Comparison of ENCODE assay signal across 7 cellular contexts in the genomic region with DNA sequence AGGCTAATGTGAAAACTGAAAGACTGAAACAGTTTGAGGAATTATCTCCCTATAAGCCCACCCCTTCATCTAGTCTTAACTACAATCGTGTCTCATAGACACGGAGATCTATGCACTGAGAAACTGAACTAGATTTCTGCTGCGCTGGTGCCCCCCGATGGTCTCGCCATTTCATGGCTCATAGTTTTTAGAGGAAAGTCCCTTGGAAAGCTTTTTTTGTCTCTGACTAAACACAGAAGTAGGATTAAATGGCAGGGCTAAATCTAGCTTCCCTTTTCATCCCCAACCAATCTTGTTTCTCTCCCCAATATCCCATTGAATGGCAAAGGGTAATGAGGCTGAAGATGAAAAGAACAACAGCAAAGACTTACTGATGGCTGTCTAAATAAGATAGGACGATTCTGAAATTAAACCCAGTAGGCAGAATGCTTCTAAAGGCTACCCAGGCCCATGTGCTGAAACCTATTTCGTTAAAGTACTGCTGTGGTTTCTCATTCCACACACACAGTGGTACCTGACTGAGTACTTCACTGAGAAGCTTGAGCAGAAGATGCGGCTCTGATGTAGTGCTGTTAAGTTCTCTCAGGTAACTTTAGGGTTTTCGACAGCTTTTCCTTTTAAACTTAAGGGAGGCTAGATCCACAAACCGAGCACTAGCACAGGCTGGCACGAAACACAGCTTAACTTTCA.
A peak's percentile ranks its signal among the peaks of the same experiment; 100 is the strongest.
DNase-seq lines count a peak whose midpoint lies in the region; ATAC-seq and FAIRE-seq lines count a peak whose summit lies in the region.

No MANE protein-coding gene starts in this region.

- H3K4me3 Mint-ChIP-seq in T-helper 17 cell: no peak overlapping the region

- peaks cover 33% of the 10 kb centered on the region for H3K27me3 Mint-ChIP-seq in T-helper 17 cell

- no peaks in the 10 kb centered on the region for H3K9me3 ChIP-seq in T-helper 17 cell (ENCODE audit: control insufficient read depth, low read length, poor library complexity, severe bottlenecking)

- DNase-seq in T-helper 17 cell (no peak), astrocyte of the hippocampus (ENCODE audit: low read depth, low spot score) (peak; percentile 72), lung microvascular endothelial cell (ENCODE audit: low read depth in 2 of 2) (peak; percentile 70 to 73), urothelium cell line (ENCODE audit: low spot score) (no peak)
- DNase-seq in stimulated activated naive CD4-positive, alpha-beta T cell (lab: John Stamatoyannopoulos, UW): peak; percentile 41 to 71 (median 52)

- no peak overlapping the region for H3K27ac Mint-ChIP-seq in T-helper 17 cell

- peaks cover 6% of the 10 kb centered on the region for H3K4me1 Mint-ChIP-seq in T-helper 17 cell

- no peaks in the 10 kb centered on the region for H3K36me3 Mint-ChIP-seq in T-helper 17 cell (ENCODE audit: low read depth)

- ATAC-seq in GM18508 (IDR thresholded peaks at IDR 0.05; ENCODE audit: insufficient read depth, unreplicated experiment): peak; percentile 46
- peak; percentile 79 for ATAC-seq in HG02759 (IDR thresholded peaks at IDR 0.05; ENCODE audit: unreplicated experiment)
- ATAC-seq in T-helper 17 cell: peak; percentile 46

- no peak for FAIRE-seq in urothelium cell line (lab: Jason Lieb, UNC)

Comparison
In these comparisons a context has a peak if more than half of its experiments do, and no peak if none do; other contexts are left out.
1. DNase-seq: peak in astrocyte of the hippocampus (single experiment), lung microvascular endothelial cell (2 of 2) and stimulated activated naive CD4-positive, alpha-beta T cell (6 of 6); none in T-helper 17 cell (0 of 3) and urothelium cell line (single experiment).
2. Peak in every context shown above with its lines, with median percentiles within 50 percentile points of each other: ATAC-seq.